Comparison of ENCODE assay signal across 10 cellular contexts in genomic region chr2:101463885-101464653, GRCh38. TPM values are rescaled to one million over a fixed set of nuclear protein-coding genes. Genes with fewer than 3 reads are reported as not detected.
DNase-seq lines count a peak whose midpoint lies in the region; TF ChIP-seq lines count a peak whose summit lies in the region.
"Had no signal": no experiment of that assay in that cellular context is flagged by ENCODE, and none has a peak within 500 bp of the region (broad histone marks: within the 10 kb centered on the region; RNA-seq: fewer than 3 reads in every experiment).

No MANE protein-coding gene starts in this region.

- 58 to 74% methylated on average over 7 to 11 of the region's 11 CpGs for WGBS in transverse colon (ENCODE audit: low coverage in 1 of 2), 2 donors

- peaks cover 61% of the 10 kb centered on the region for H3K4me1 Mint-ChIP-seq in endothelial cell (ENCODE audit: unreplicated experiment)
- peaks cover 27% of the 10 kb centered on the region for H3K4me1 Mint-ChIP-seq in osteocyte (ENCODE audit: unreplicated experiment)

- in situ Hi-C loops in transverse colon (cut with MboI; ENCODE audit: low pct_ligation_motif_present in 1 of 4, low pct_unique_long_range_greater_than_20kb in 1 of 4, low sequenced_read_pairs in 3 of 4) = no loop called here

- H3K9me3 Mint-ChIP-seq in endothelial cell (ENCODE audit: unreplicated experiment) (no peaks in the 10 kb centered on the region), osteocyte (ENCODE audit: unreplicated experiment) (no peaks in the 10 kb centered on the region)
- H3K9me3 Mint-ChIP-seq: naive B cell had no signal

- TF ChIP-seq EP300 in transverse colon (IDR thresholded peaks at IDR 0.05; ENCODE audit: low read depth) = no peak

- H3K27ac Mint-ChIP-seq in endothelial cell (ENCODE audit: unreplicated experiment) = peak overlapping the region; percentile 90
- peak overlapping the region; percentile 68 for H3K27ac Mint-ChIP-seq in osteocyte (ENCODE audit: unreplicated experiment)
- H3K27ac Mint-ChIP-seq: naive B cell had no signal

- H3K9me3 ChIP-seq in transverse colon (no peaks in the 10 kb centered on the region), BE2C (no peaks in the 10 kb centered on the region)

- no peak for TF ChIP-seq POLR2A in transverse colon (IDR thresholded peaks at IDR 0.05)

- H3K4me3 ChIP-seq in transverse colon (no peak overlapping the region), BE2C (ENCODE audit: low read depth, low read length) (no peak overlapping the region)

- TF ChIP-seq CTCF in endothelial cell (IDR thresholded peaks at IDR 0.05; ENCODE audit: unreplicated experiment) (no peak), osteocyte (IDR thresholded peaks at IDR 0.05) (no peak), transverse colon (IDR thresholded peaks at IDR 0.05) (no peak), BE2C (IDR thresholded peaks at IDR 0.05; ENCODE audit: low read depth, low read length) (no peak)

- H3K4me1 ChIP-seq in transverse colon (no peaks in the 10 kb centered on the region), BE2C (no peaks in the 10 kb centered on the region)

- H3K36me3 Mint-ChIP-seq in endothelial cell (ENCODE audit: low read depth, unreplicated experiment) (peaks cover 7% of the 10 kb centered on the region), osteocyte (ENCODE audit: unreplicated experiment) (no peaks in the 10 kb centered on the region)
- H3K36me3 Mint-ChIP-seq: naive B cell had no signal

- H3K27ac ChIP-seq in transverse colon = no peak overlapping the region

- H3K27me3 ChIP-seq in transverse colon (no peaks in the 10 kb centered on the region), BE2C (no peaks in the 10 kb centered on the region)

- no peaks in the 10 kb centered on the region for H3K36me3 ChIP-seq in transverse colon
- H3K36me3 ChIP-seq in BE2C = no peaks in the 10 kb centered on the region

- H3K4me3 Mint-ChIP-seq in endothelial cell (ENCODE audit: unreplicated experiment) = peak overlapping the region; percentile 44
- H3K4me3 Mint-ChIP-seq in osteocyte (ENCODE audit: unreplicated experiment) = peak overlapping the region; percentile 14
- H3K4me3 Mint-ChIP-seq: naive B cell had no signal

- DNase-seq in Daoy (ENCODE audit: low read depth) (peak; percentile 85), NCI-H226 (peak; percentile 75), endothelial cell (ENCODE audit: low spot score) (peak; percentile 27), osteocyte (ENCODE audit: extremely low spot score, unreplicated experiment) (no peak), transverse colon (no peak), NCI-H526 treated with DMSO at 0.1 percent for 48 hours (lab: John Stamatoyannopoulos, UW) (no peak), NCI-H524 (lab: John Stamatoyannopoulos, UW) (no peak), BE2C (no peak)
- DNase-seq: activated gamma-delta T cell treated with Interleukin-2 at 50 U/mL for 16 hours, naive B cell had no signal

- intact Hi-C loops in transverse colon (cut with DNase I; ENCODE audit: low total_unique reads) = no loop called here

- H3K27me3 Mint-ChIP-seq in endothelial cell (ENCODE audit: unreplicated experiment) = no peaks in the 10 kb centered on the region
- H3K27me3 Mint-ChIP-seq in osteocyte (ENCODE audit: unreplicated experiment) = no peaks in the 10 kb centered on the region

RNA-seq across cellular contexts. Expression of gene RFX8, which starts 10.8 kb away (rescaled TPM):
- total RNA-seq in Daoy (2014; rRNA removed; shearing (Covaris generic)) = 0.69 and 4.6 TPM in 2 replicates
- total RNA-seq in endothelial cell (ENCODE audit: unreplicated experiment) (5.0 TPM), osteocyte (not detected in 2 replicates), transverse colon (not detected)
- not detected for polyA plus RNA-seq in BE2C (2012; ENCODE audit: insufficient read depth, insufficient read length, low read depth)

Comparison
In these comparisons a context has a peak if more than half of its experiments do, and no peak if none do; other contexts are left out.
1. DNase-seq: peak in Daoy (single experiment), NCI-H226 (single experiment) and endothelial cell (single experiment); none in osteocyte (single experiment), transverse colon (single experiment), NCI-H526 treated with DMSO at 0.1 percent for 48 hours (single experiment), NCI-H524 (0 of 2) and BE2C (single experiment).